Comparison of ENCODE assay signal across 20 cellular contexts in the genomic region with DNA sequence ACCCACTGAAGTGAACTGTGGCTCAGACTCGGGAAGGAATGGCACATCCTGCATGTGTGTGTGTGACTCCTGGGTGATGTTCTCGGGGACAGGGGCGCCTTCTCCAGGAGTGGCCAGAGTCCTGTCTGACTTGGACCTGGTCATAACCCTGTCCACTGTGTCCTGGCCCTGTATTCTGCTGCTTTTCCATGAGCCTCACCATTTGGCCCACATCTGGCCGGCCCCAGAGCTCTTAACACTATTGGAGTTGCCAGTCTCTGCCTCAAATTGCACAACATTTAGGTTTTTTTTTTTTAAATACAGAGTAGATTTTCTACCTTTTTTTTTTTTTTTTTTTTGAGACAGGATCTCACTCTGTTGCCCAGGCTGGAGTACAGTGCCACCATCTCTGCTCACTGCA.
A peak's percentile ranks its signal among the peaks of the same experiment; 100 is the strongest.
DNase-seq lines count a peak whose midpoint lies in the region; ATAC-seq and TF ChIP-seq lines count a peak whose summit lies in the region.
"Had no signal": no experiment of that assay in that cellular context is flagged by ENCODE, and none has a peak within 500 bp of the region (broad histone marks: within the 10 kb centered on the region; RNA-seq: fewer than 3 reads in every experiment).

No MANE protein-coding gene starts in this region.

- no peaks in the 10 kb centered on the region for H3K79me2 ChIP-seq in H9 (ENCODE audit: insufficient read depth, low read length)
- H3K79me2 ChIP-seq in trophoblast cell (ENCODE audit: control insufficient read depth, insufficient read depth, low read length, poor library complexity): no peaks in the 10 kb centered on the region
- no peaks in the 10 kb centered on the region for H3K79me2 ChIP-seq in smooth muscle cell (ENCODE audit: low read depth)

- no peak overlapping the region for H3K23ac ChIP-seq in H9 (ENCODE audit: insufficient read length, low read depth, low read length)
- H3K23ac ChIP-seq in trophoblast cell (ENCODE audit: low read length): no peak overlapping the region

- H3K4me2 ChIP-seq in H9 (ENCODE audit: insufficient read depth, insufficient read length, low read length): no peak overlapping the region
- H3K4me2 ChIP-seq in trophoblast cell (ENCODE audit: low read length): no peak overlapping the region
- no peak overlapping the region for H3K4me2 ChIP-seq in smooth muscle cell
- H3K4me2 ChIP-seq: A549; BLaER1 treated with 17β-estradiol and CSF1 and Interleukin-3, amounts not matched to agents 10 nM and 100 nM had no signal

- ATAC-seq in Right ventricle myocardium inferior: peak; percentile 79
- ATAC-seq: A549; CD8-positive, alpha-beta T cell; GM12878 had no signal

- H2AK5ac ChIP-seq in H9 (ENCODE audit: insufficient read length, low read length) (no peak overlapping the region), trophoblast cell (ENCODE audit: low read length) (peak overlapping the region; percentile 92)

- H3K18ac ChIP-seq in H9 (ENCODE audit: insufficient read length, low read depth, low read length) (no peak overlapping the region), trophoblast cell (ENCODE audit: low read length) (peak overlapping the region; percentile 25)

- H2BK15ac ChIP-seq in H9 (ENCODE audit: low read depth, low read length): peak overlapping the region; percentile 90; the same call in 1 of the 2 replicates

- H3K4ac ChIP-seq in H9 (ENCODE audit: low read depth, low read length): no peak overlapping the region
- H3K4ac ChIP-seq in trophoblast cell (ENCODE audit: low read depth, low read length): peak overlapping the region; percentile 12

- no peaks in the 10 kb centered on the region; a peak in 2 of 7 replicates for H3K36me3 Mint-ChIP-seq in H9 (ENCODE audit: insufficient read depth in 1 of 3, low read depth in 3 of 3)
- no peaks in the 10 kb centered on the region for H3K36me3 Mint-ChIP-seq in nephron (ENCODE audit: low read depth)
- H3K36me3 Mint-ChIP-seq in Caco-2 (ENCODE audit: insufficient read depth, unreplicated experiment): no peaks in the 10 kb centered on the region
- H3K36me3 Mint-ChIP-seq: CD8-positive, alpha-beta T cell had no signal

- H4K12ac ChIP-seq in trophoblast cell (ENCODE audit: low read depth, low read length): no peak overlapping the region

- POLR2A ChIA-PET in Caco-2 (lab: Charles Lee): no interaction called here

- intact Hi-C loops in Right ventricle myocardium inferior (cut with DNase I): no loop called here
- intact Hi-C loops in cardiac septum (cut with DNase I): no loop called here
- intact Hi-C loops in Caco-2 (cut with micrococcal nuclease; ENCODE audit: unreplicated experiment): no loop called here

- no peaks in the 10 kb centered on the region for H3K79me1 ChIP-seq in H9 (ENCODE audit: insufficient read depth, low read depth, low read length, poor library complexity, severe bottlenecking)
- peaks cover 12% of the 10 kb centered on the region for H3K79me1 ChIP-seq in trophoblast cell (ENCODE audit: low read length)

- no CpG with 5 or more reads among the region's 4 CpGs for WGBS in H9 (ENCODE audit: extremely low coverage, insufficient read length, low lambda C conversion rate)
- no CpG with 5 or more reads among the region's 4 CpGs for WGBS in trophoblast cell (ENCODE audit: extremely low coverage, insufficient coverage, insufficient read length)
- 95% methylated on average over 4 of the region's 4 CpGs for WGBS in smooth muscle cell (ENCODE audit: low lambda C conversion rate)

- H3K27me3 ChIP-seq in H9 (ENCODE audit: insufficient read depth, low read length): no peaks in the 10 kb centered on the region
- H3K27me3 ChIP-seq in trophoblast cell (ENCODE audit: insufficient read depth, low read length): no peaks in the 10 kb centered on the region
- no peaks in the 10 kb centered on the region for H3K27me3 ChIP-seq in smooth muscle cell (ENCODE audit: low read depth)
- H3K27me3 ChIP-seq in Caco-2 (replicated peaks; ENCODE audit: control insufficient read depth, insufficient read depth, low read length): no peaks in the 10 kb centered on the region
- H3K27me3 ChIP-seq: BLaER1 treated with 17β-estradiol and CSF1 and Interleukin-3, amounts not matched to agents 10 nM and 100 nM had no signal

- H3K27ac ChIP-seq in H9 (ENCODE audit: insufficient read length, low read depth, low read length): no peak overlapping the region
- H3K27ac ChIP-seq in trophoblast cell (ENCODE audit: low read depth, low read length): no peak overlapping the region
- no peak overlapping the region for H3K27ac ChIP-seq in smooth muscle cell (ENCODE audit: low read depth)
- H3K27ac ChIP-seq: 22Rv1; A549; BLaER1 treated with 17β-estradiol and CSF1 and Interleukin-3, amounts not matched to agents 10 nM and 100 nM had no signal

- no peaks in the 10 kb centered on the region for H3K23me2 ChIP-seq in H9 (ENCODE audit: insufficient read length, low read depth, low read length, poor library complexity, severe bottlenecking)

- H4K5ac ChIP-seq in H9 (ENCODE audit: insufficient read length, low read depth, low read length): no peak overlapping the region

- H3K4me1 Mint-ChIP-seq in H9: peaks cover 5 to 7% of the 10 kb centered on the region in 2 experiments
- peaks cover 35% of the 10 kb centered on the region for H3K4me1 Mint-ChIP-seq in nephron
- no peaks in the 10 kb centered on the region for H3K4me1 Mint-ChIP-seq in Caco-2 (ENCODE audit: low read depth, unreplicated experiment)
- H3K4me1 Mint-ChIP-seq: B cell had no signal

- H4K91ac ChIP-seq in H9 (ENCODE audit: insufficient read length, low read depth, low read length): no peak overlapping the region
- H4K91ac ChIP-seq in trophoblast cell (ENCODE audit: low read depth, low read length): peak overlapping the region; percentile 90

- H3F3A ChIP-seq in smooth muscle cell (ENCODE audit: low read depth): no peaks in the 10 kb centered on the region

- H2BK120ac ChIP-seq in H9 (ENCODE audit: low read depth, low read length, poor library complexity, severe bottlenecking) (no peak overlapping the region), trophoblast cell (ENCODE audit: insufficient read depth, low read length, poor library complexity) (peak overlapping the region; percentile 81)

- TF ChIP-seq CTCF in H9 (conservative IDR thresholded peaks at IDR 0.05): no peak
- TF ChIP-seq CTCF in nephron (IDR thresholded peaks at IDR 0.05; ENCODE audit: unreplicated experiment in 3 of 3): no peak
- TF ChIP-seq CTCF in smooth muscle cell (IDR thresholded peaks at IDR 0.05; ENCODE audit: borderline replicate concordance, insufficient read depth, poor library complexity, severe bottlenecking): no peak
- no peak for TF ChIP-seq CTCF in Caco-2 (IDR thresholded peaks at IDR 0.05; ENCODE audit: insufficient read depth in 1 of 2, low read depth in 1 of 2, low read length in 1 of 2, severe bottlenecking in 1 of 2, unreplicated experiment in 1 of 2)

- peaks cover 3 to 7% of the 10 kb centered on the region in 2 experiments; a peak in 3 of 5 replicates for H3K9me3 Mint-ChIP-seq in H9
- no peaks in the 10 kb centered on the region for H3K9me3 Mint-ChIP-seq in nephron
- no peaks in the 10 kb centered on the region for H3K9me3 Mint-ChIP-seq in Caco-2 (ENCODE audit: unreplicated experiment)
- H3K9me3 Mint-ChIP-seq: CD8-positive, alpha-beta T cell had no signal

- H3K4me1 ChIP-seq in H9 (ENCODE audit: insufficient read depth, low read length) (no peaks in the 10 kb centered on the region; the same call in 1 of the 2 replicates), trophoblast cell (ENCODE audit: control insufficient read depth in 1 of 2, insufficient read depth in 2 of 2, low read length in 2 of 2) (peaks cover 0 to 4% of the 10 kb centered on the region in 2 experiments), smooth muscle cell (ENCODE audit: low read depth) (no peaks in the 10 kb centered on the region), Caco-2 (no peaks in the 10 kb centered on the region)
- H3K4me1 ChIP-seq: A549 had no signal

- H3K27ac Mint-ChIP-seq in H9 (no peak overlapping the region; a peak in 1 of 7 replicates), nephron (peak overlapping the region in 2 of 3 experiments; percentile 2 to 4), Caco-2 (ENCODE audit: unreplicated experiment) (no peak overlapping the region)
- H3K27ac Mint-ChIP-seq: B cell; CD8-positive, alpha-beta T cell had no signal

- H2AFZ ChIP-seq in H9 (ENCODE audit: low read length) (no peak overlapping the region), trophoblast cell (ENCODE audit: insufficient read depth, low read length, poor library complexity) (no peak overlapping the region), smooth muscle cell (ENCODE audit: low read depth) (no peak overlapping the region)

- H4K20me1 ChIP-seq in H9 (ENCODE audit: control insufficient read depth, insufficient read depth, insufficient read length) (no peaks in the 10 kb centered on the region), smooth muscle cell (ENCODE audit: low read depth) (no peaks in the 10 kb centered on the region)
- H4K20me1 ChIP-seq: BLaER1 treated with 17β-estradiol and CSF1 and Interleukin-3, amounts not matched to agents 10 nM and 100 nM had no signal

- H3K9ac ChIP-seq in H9 (ENCODE audit: extremely low read depth, insufficient read length, low read length) (no peak overlapping the region), trophoblast cell (ENCODE audit: low read length) (no peak overlapping the region), smooth muscle cell (ENCODE audit: low read depth) (no peak overlapping the region)
- H3K9ac ChIP-seq: BLaER1 treated with 17β-estradiol and CSF1 and Interleukin-3, amounts not matched to agents 10 nM and 100 nM had no signal

- no peaks in the 10 kb centered on the region for H3K9me3 ChIP-seq in H9 (ENCODE audit: control insufficient read depth, low read depth, low read length)
- H3K9me3 ChIP-seq in trophoblast cell (ENCODE audit: insufficient read depth, low read depth, low read length): peaks cover 2% of the 10 kb centered on the region
- H3K9me3 ChIP-seq in smooth muscle cell (replicated peaks; ENCODE audit: low read depth): no peaks in the 10 kb centered on the region
- H3K9me3 ChIP-seq in Caco-2: no peaks in the 10 kb centered on the region
- H3K9me3 ChIP-seq: A549 had no signal

- no peak overlapping the region for H3T11ph ChIP-seq in H9 (ENCODE audit: low read length)

- H2BK5ac ChIP-seq in H9 (ENCODE audit: insufficient read length, low read length) (no peak overlapping the region), trophoblast cell (ENCODE audit: low read depth, low read length, poor library complexity) (peak overlapping the region; percentile 52)

- H3K4me3 Mint-ChIP-seq in H9 (no peak overlapping the region), nephron (no peak overlapping the region), Caco-2 (ENCODE audit: unreplicated experiment) (no peak overlapping the region)
- H3K4me3 Mint-ChIP-seq: B cell; CD8-positive, alpha-beta T cell had no signal

- no peak overlapping the region for H3K14ac ChIP-seq in H9 (ENCODE audit: insufficient read depth, low read length)
- peak overlapping the region; percentile 67 for H3K14ac ChIP-seq in trophoblast cell (ENCODE audit: low read length)

- no peaks in the 10 kb centered on the region; the same call in none of the 2 replicates for H3K27me3 Mint-ChIP-seq in H9 (ENCODE audit: low read depth)
- H3K27me3 Mint-ChIP-seq in nephron (ENCODE audit: low read depth): peaks cover 6% of the 10 kb centered on the region
- peaks cover 4% of the 10 kb centered on the region for H3K27me3 Mint-ChIP-seq in Caco-2 (ENCODE audit: insufficient read depth, unreplicated experiment)

- no TSS peak for BruUV-seq in Caco-2 (replicated peaks; lab: Mats Ljungman, UMichigan)

- no peak overlapping the region for H2BK20ac ChIP-seq in H9 (ENCODE audit: low read depth, low read length, poor library complexity, severe bottlenecking)

- no peak overlapping the region for H3K4me3 ChIP-seq in trophoblast cell (ENCODE audit: low read depth, low read length)
- H3K4me3 ChIP-seq in smooth muscle cell: no peak overlapping the region
- H3K4me3 ChIP-seq in Caco-2 (ENCODE audit: low read depth, low read length): no peak overlapping the region
- H3K4me3 ChIP-seq: A549; BLaER1 treated with 17β-estradiol and CSF1 and Interleukin-3, amounts not matched to agents 10 nM and 100 nM; GM12878 had no signal

- CTCF ChIA-PET in Caco-2 (lab: Charles Lee): no interaction called here

- H3K36me3 ChIP-seq in trophoblast cell (ENCODE audit: control insufficient read depth in 1 of 2, insufficient read depth in 2 of 2, low read length in 2 of 2): peaks cover 0 to 2% of the 10 kb centered on the region in 2 experiments
- H3K36me3 ChIP-seq in smooth muscle cell (ENCODE audit: low read depth): no peaks in the 10 kb centered on the region
- no peaks in the 10 kb centered on the region for H3K36me3 ChIP-seq in Caco-2 (ENCODE audit: control insufficient read depth, insufficient read depth, low read length)
- H3K36me3 ChIP-seq: BLaER1 treated with 17β-estradiol and CSF1 and Interleukin-3, amounts not matched to agents 10 nM and 100 nM had no signal

- no peak overlapping the region for H4K8ac ChIP-seq in H9 (replicated peaks; ENCODE audit: insufficient read length, low read depth, low read length)
- H4K8ac ChIP-seq in trophoblast cell (ENCODE audit: low read depth, low read length): peak overlapping the region; percentile 17

- no peak overlapping the region for H2BK12ac ChIP-seq in H9 (ENCODE audit: insufficient read length, low read depth, low read length)
- H2BK12ac ChIP-seq in trophoblast cell (ENCODE audit: low read length): peak overlapping the region; percentile 96

- DNase-seq in Right ventricle myocardium inferior (ENCODE audit: missing footprints) (peak; percentile 69), cardiac septum (ENCODE audit: low spot score) (no peak), H9 (no peak), trophoblast cell (no peak), smooth muscle cell (lab: John Stamatoyannopoulos, UW; ENCODE audit: unreplicated experiment) (no peak), activated T-cell treated with anti-CD3 and anti-CD28 coated beads for 4 hours (no peak), Caco-2 (no peak)
- DNase-seq: CD8-positive, alpha-beta T cell; DMS 273 treated with DMSO at 0.1 percent for 48 hours; DMS53; DND-41; EL; GOT3; H7 had no signal

- no peak overlapping the region for H3K56ac ChIP-seq in H9 (ENCODE audit: insufficient read length, low read depth, low read length)

Comparison
In these comparisons a context has a peak if more than half of its experiments do, and no peak if none do; other contexts are left out.
1. H3K27ac Mint-ChIP-seq: peak in nephron (2 of 3); none in H9 (0 of 3) and Caco-2 (single experiment).